ENCODE assay signal across 26 cellular contexts in genomic region chr1:87348346-87349019, GRCh38. TPM values are rescaled to one million over a fixed set of nuclear protein-coding genes. Genes with fewer than 3 reads are reported as not detected.
A peak's percentile ranks its signal among the peaks of the same experiment; 100 is the strongest.
DNase-seq lines count a peak whose midpoint lies in the region; ATAC-seq, FAIRE-seq and TF ChIP-seq lines count a peak whose summit lies in the region.
"Had no signal": no experiment of that assay in that cellular context is flagged by ENCODE, and none has a peak within 500 bp of the region (broad histone marks: within the 10 kb centered on the region; RNA-seq: fewer than 3 reads in every experiment).

No MANE protein-coding gene starts in this region.

- TF ChIP-seq RAD21 in IMR-90 (IDR thresholded peaks at IDR 0.05; ENCODE audit: low read length), result no peak
- TF ChIP-seq RAD21 in K562 (CRISPR knock-in tag; conservative IDR thresholded peaks at IDR 0.05 in 1 of 2, IDR thresholded peaks at IDR 0.05 in 1 of 2), result no peak

- H3K23ac ChIP-seq in IMR-90 (ENCODE audit: low read depth, low read length), result no peak overlapping the region

- H3K36me3 ChIP-seq in IMR-90 (ENCODE audit: control insufficient read depth, insufficient read depth, low read length), result peaks cover 17% of the 10 kb centered on the region
- H3K36me3 ChIP-seq in K562 (ENCODE audit: control insufficient read depth, insufficient read depth, low read length), result peaks cover 27% of the 10 kb centered on the region; the same call in 2 of the 3 replicates

- no peak overlapping the region for H3K4me3 Mint-ChIP-seq in nephron
- H3K4me3 Mint-ChIP-seq: memory B cell; natural killer cell; T-helper 2 cell treated with Interferon-gamma antibody and Interleukin-4, amounts not matched to agents 5 μg/mL and 100 μg/mL, for 36 hours had no signal

- no peak overlapping the region for H3K9ac ChIP-seq in IMR-90 (ENCODE audit: low read depth, low read length)
- H3K9ac ChIP-seq in K562 (ENCODE audit: insufficient read depth in 1 of 2, low read depth in 2 of 2, low read length in 2 of 2), result no peak overlapping the region
- H3K9ac ChIP-seq: SK-N-SH had no signal

- TF ChIP-seq CTCF in D721Med (IDR thresholded peaks at IDR 0.05; ENCODE audit: insufficient read depth, missing control alignments) (no peak), IMR-90 (conservative IDR thresholded peaks at IDR 0.05; ENCODE audit: low read depth, low read length) (no peak), K562 (IDR thresholded peaks at IDR 0.05 in 2 of 3, conservative IDR thresholded peaks at IDR 0.05 in 1 of 3; ENCODE audit: insufficient read depth in 2 of 3, low read depth in 1 of 3, low read length in 3 of 3) (no peak), nephron (IDR thresholded peaks at IDR 0.05; ENCODE audit: unreplicated experiment in 3 of 3) (no peak)

- intact Hi-C loops in IMR-90 (cut with micrococcal nuclease) (no loop called here), K562 (cut with micrococcal nuclease) (no loop called here)

- H3K27me3 ChIP-seq in IMR-90 (ENCODE audit: control insufficient read depth, insufficient read depth, low read length), result no peaks in the 10 kb centered on the region
- no peaks in the 10 kb centered on the region for H3K27me3 ChIP-seq in K562 (ENCODE audit: control insufficient read depth in 2 of 2, insufficient read depth in 2 of 2, low read length in 2 of 2)
- H3K27me3 ChIP-seq: tibial nerve had no signal

- H3K4me2 ChIP-seq in IMR-90 (ENCODE audit: low read depth, low read length), result no peak overlapping the region
- no peak overlapping the region for H3K4me2 ChIP-seq in K562 (ENCODE audit: insufficient read depth, low read length)
- H3K4me2 ChIP-seq: SK-N-SH had no signal

- H3K79me1 ChIP-seq in IMR-90 (ENCODE audit: low read depth in 1 of 2, low read length in 2 of 2), result peaks cover 10 to 20% of the 10 kb centered on the region in 2 experiments

- WGBS in IMR-90 (ENCODE audit: extremely low coverage in 2 of 2, insufficient read length in 1 of 2), 2 experiments, result no CpG with 5 or more reads among the region's 7 CpGs
- 81% methylated on average over 7 of the region's 7 CpGs for WGBS in K562 (ENCODE audit: insufficient coverage, low coverage, missing lambda C conversion rate)

- in situ Hi-C loops in IMR-90 (cut with MboI; ENCODE audit: low sequenced_read_pairs) (no loop called here), K562 (cut with MboI) (no loop called here), ACHN (cut with HindIII; ENCODE audit: low pct_ligation_motif_present, low pct_unique_long_range_greater_than_20kb, low sequenced_read_pairs) (no loop called here)

- H3K4me1 ChIP-seq in IMR-90 (ENCODE audit: control insufficient read depth, insufficient read depth, low read length) (peaks cover 2% of the 10 kb centered on the region; the same call in 1 of the 2 replicates), K562 (replicated peaks in 1 of 2; ENCODE audit: control insufficient read depth in 2 of 2, insufficient read depth in 2 of 2, low read length in 2 of 2) (no peaks in the 10 kb centered on the region)

- no peak overlapping the region for H3K18ac ChIP-seq in IMR-90 (ENCODE audit: low read depth, low read length)

- H3K4me3 ChIP-seq in IMR-90 (ENCODE audit: insufficient read depth, low read depth, low read length) (no peak overlapping the region), K562 (no peak overlapping the region)
- H3K4me3 ChIP-seq: tibial nerve had no signal

- H3K4ac ChIP-seq in IMR-90 (ENCODE audit: low read depth, low read length), result no peak overlapping the region

- no peaks in the 10 kb centered on the region for H3K9me3 Mint-ChIP-seq in nephron
- H3K9me3 Mint-ChIP-seq: memory B cell; natural killer cell; T-helper 2 cell treated with Interferon-gamma antibody and Interleukin-4, amounts not matched to agents 5 μg/mL and 100 μg/mL, for 36 hours had no signal

- no TSS peak for BruUV-seq in IMR-90 (replicated peaks; lab: Mats Ljungman, UMichigan)
- BruUV-seq in K562 (replicated peaks; lab: Mats Ljungman, UMichigan), result no TSS peak

- H3K9me1 ChIP-seq in IMR-90 (ENCODE audit: insufficient read depth, low read length) (no peaks in the 10 kb centered on the region), K562 (ENCODE audit: control insufficient read depth, insufficient read depth, low read length) (no peaks in the 10 kb centered on the region)

- H3K56ac ChIP-seq in IMR-90 (ENCODE audit: extremely low read depth, insufficient read depth, low read length), result no peak overlapping the region

- no peak for DNase-seq in D721Med (ENCODE audit: insufficient read length, low spot score)
- DNase-seq in IMR-90, result no peak
- DNase-seq in K562 (ENCODE audit: extremely low read depth in 1 of 4, low spot score in 3 of 4), result no peak
- DNase-seq in activated CD4-positive, alpha-beta T cell treated with anti-CD3 and anti-CD28 coated beads for 1 hour, result no peak
- DNase-seq in ACHN, result no peak
- DNase-seq: activated CD4-positive, alpha-beta T cell treated with anti-CD3 and anti-CD28 coated beads, Interleukin-2, amount 50 U/mL, for 48 hours; AML-193; amniotic stem cell; dermis blood vessel endothelial cell; EL; hippocampal formation; islet precursor cell; natural killer cell; NCI-H187; NCI-H446 treated with DMSO at 0.1 percent for 48 hours; posterior cingulate gyrus; SK-N-SH; stimulated activated CD4-positive, alpha-beta T cell treated with anti-CD3 and anti-CD28 coated beads, Interleukin-2, amount 100 ng/mL, for 24 hours; stimulated activated naive CD8-positive, alpha-beta T cell treated with anti-CD3 and anti-CD28 coated beads, Interleukin-15, Interleukin-2, amounts not matched to agents 100 U/mL and 50 U/mL, for 24 hours; WERI-Rb-1 had no signal

- H3K27ac ChIP-seq in IMR-90 (ENCODE audit: insufficient read depth, low read length) (no peak overlapping the region), K562 (ENCODE audit: extremely low read depth, low read depth, low read length) (no peak overlapping the region)
- H3K27ac ChIP-seq: RWPE1, WERI-Rb-1 had no signal

- H3K36me3 Mint-ChIP-seq in nephron (ENCODE audit: low read depth), result peaks cover 39% of the 10 kb centered on the region

- H2AK9ac ChIP-seq in IMR-90 (replicated peaks; ENCODE audit: low read depth, low read length, poor library complexity), result no peak overlapping the region

- H4K91ac ChIP-seq in IMR-90 (ENCODE audit: insufficient read depth, low read depth, low read length), result no peak overlapping the region

- H2BK20ac ChIP-seq in IMR-90 (ENCODE audit: low read depth, low read length), result no peak overlapping the region

- ATAC-seq in IMR-90 (ENCODE audit: low read depth), result no peak
- ATAC-seq in K562, result peak; percentile 40
- ATAC-seq in GM19455 (IDR thresholded peaks at IDR 0.05; ENCODE audit: unreplicated experiment), result no peak
- ATAC-seq: natural killer cell; stimulated activated naive CD8-positive, alpha-beta T cell treated with anti-CD3 and anti-CD28 coated beads, Interleukin-15, Interleukin-2, amounts not matched to agents 100 U/mL and 50 U/mL, for 24 hours had no signal

- no peak overlapping the region for H2BK5ac ChIP-seq in IMR-90 (ENCODE audit: low read depth, low read length, poor library complexity, severe bottlenecking)

- POLR2A ChIA-PET in IMR-90 (lab: Charles Lee; ENCODE audit: unreplicated experiment), result no interaction called here
- POLR2A ChIA-PET in K562 (lab: Yijun Ruan, JAX), result interaction anchor here (0.5 kb wide), 1 partner anchor 1187 kb away, joined by 3 read pairs; no protein-coding TSS in a partner anchor

- no peak overlapping the region for H2BK120ac ChIP-seq in IMR-90 (ENCODE audit: low read depth, low read length)

- TF ChIP-seq POLR2A in IMR-90 (IDR thresholded peaks at IDR 0.05; ENCODE audit: low read depth, low read length) (no peak), K562 (conservative IDR thresholded peaks at IDR 0.05) (no peak)

- peak; percentile 29 for FAIRE-seq in D721Med (lab: Jason Lieb, UNC)
- FAIRE-seq in K562 (lab: Jason Lieb, UNC), result no peak

- no peak overlapping the region for H4K8ac ChIP-seq in IMR-90 (ENCODE audit: low read depth in 2 of 2, low read length in 2 of 2)

- H3K27ac Mint-ChIP-seq in nephron, result peak overlapping the region; percentile 52 to 85 (median 56)
- H3K27ac Mint-ChIP-seq: memory B cell; T-helper 2 cell treated with Interferon-gamma antibody and Interleukin-4, amounts not matched to agents 5 μg/mL and 100 μg/mL, for 36 hours had no signal

- H3K27me3 Mint-ChIP-seq in nephron (ENCODE audit: low read depth), result no peaks in the 10 kb centered on the region
- H3K27me3 Mint-ChIP-seq: memory B cell had no signal

- TF ChIP-seq EP300 in K562 (IDR thresholded peaks at IDR 0.05; ENCODE audit: low read length), result no peak

- no peak overlapping the region for H2BK15ac ChIP-seq in IMR-90 (ENCODE audit: low read depth, low read length)

- CTCF ChIA-PET in IMR-90 (lab: Yijun Ruan, JAX) (no interaction called here), K562 (lab: Yijun Ruan, JAX; ENCODE audit: low intra/inter-chr PET ratio) (no interaction called here)

- no peak overlapping the region for H2AK5ac ChIP-seq in IMR-90 (ENCODE audit: low read depth, low read length)

- H4K5ac ChIP-seq in IMR-90 (ENCODE audit: low read depth, low read length), result 0 out of 2 replicates have a peak overlapping the region, but pooled peaks have one; percentile 49

- peaks cover 13% of the 10 kb centered on the region for H3K4me1 Mint-ChIP-seq in nephron

- no peaks in the 10 kb centered on the region; the same call in 1 of the 2 replicates for H4K20me1 ChIP-seq in IMR-90 (ENCODE audit: insufficient read depth, low read length)
- H4K20me1 ChIP-seq in K562 (replicated peaks; ENCODE audit: control insufficient read depth, insufficient read depth, low read length), result no peaks in the 10 kb centered on the region

- no peaks in the 10 kb centered on the region for H3K9me3 ChIP-seq in IMR-90 (ENCODE audit: control insufficient read depth, insufficient read depth, low read length)
- H3K9me3 ChIP-seq in K562 (replicated peaks; ENCODE audit: control insufficient read depth, insufficient read depth, low read depth, low read length), result no peaks in the 10 kb centered on the region
- H3K9me3 ChIP-seq: SK-N-SH, tibial nerve had no signal

- H2AFZ ChIP-seq in IMR-90 (replicated peaks; ENCODE audit: low read length, poor library complexity) (peak overlapping the region; percentile 16), K562 (ENCODE audit: low read depth, low read length) (no peak overlapping the region)

- H3K79me2 ChIP-seq in K562 (ENCODE audit: control insufficient read depth, insufficient read depth, low read length), result no peaks in the 10 kb centered on the region

- no peak overlapping the region for H3K14ac ChIP-seq in IMR-90 (replicated peaks; ENCODE audit: low read depth, low read length)

- dilution Hi-C loops in IMR-90 (cut with HindIII; ENCODE audit: low sequenced_read_pairs, unreplicated experiment), result no loop called here

RNA-seq across cellular contexts. Expression of gene LMO4, which starts 19.8 kb away (rescaled TPM):
- 85.8 and 98.9 TPM in 2 replicates for total RNA-seq in IMR-90 (2012; rRNA removed)
- polyA plus RNA-seq in IMR-90 (2012; rRNA removed), result 99.7 and 109 TPM in 2 replicates
- polyA plus RNA-seq in IMR-90 (2012; cell fraction: cytosol; rRNA removed), result 38.5 and 80.5 TPM in 2 replicates
- polyA plus RNA-seq in IMR-90 (2012; cell fraction: nucleus; rRNA removed; ENCODE audit: low replicate concordance), result 82.0 and 132 TPM in 2 replicates
- total RNA-seq in K562 (2011; cell fraction: chromatin; rRNA removed; ENCODE audit: low replicate concordance), result 7.3 and 9.3 TPM in 2 replicates
- total RNA-seq in K562 (2011; cell fraction: nucleolus; rRNA removed), result 6.3 and 8.3 TPM in 2 replicates
- 7.6 and 10.4 TPM in 2 replicates for total RNA-seq in K562 (2011; cell fraction: nucleoplasm; rRNA removed)
- 12.7 and 13.4 TPM in 2 replicates for total RNA-seq in K562 (2014; rRNA removed)
- total RNA-seq in K562 (2014; rRNA removed; fragmentation: Illumina TruSeq; extraction: Trizol), result 23.3 and 24.3 TPM in 2 replicates
- 16.0 and 17.5 TPM in 2 replicates for total RNA-seq in K562 (2015; rRNA removed; fragmentation: Illumina TruSeq; extraction: Trizol)
- 32.0 and 32.9 TPM in 2 replicates for total RNA-seq in K562 (2021)
- 35.3 and 40.4 TPM in 2 replicates for polyA plus RNA-seq in K562 (2011; rRNA removed)
- 30.5 and 34.8 TPM in 2 replicates for polyA plus RNA-seq in K562 (2011; cell fraction: cytosol; rRNA removed)
- polyA plus RNA-seq in K562 (2011; cell fraction: nucleus; rRNA removed), result 26.9 and 35.6 TPM in 2 replicates
- 23.1 and 41.8 TPM in 2 replicates for polyA plus RNA-seq in K562 (2012)
- polyA plus RNA-seq in K562 (2014; fragmentation: Illumina TruSeq; extraction: Trizol), result 24.3 and 33.2 TPM in 2 replicates
- polyA plus RNA-seq in K562 (2014; fragmentation: Nextera tagmentation; extraction: Ambion mirVana), result 1 to 10 TPM; 3.1 to 3.5 TPM
- polyA plus RNA-seq in K562 (2014; rRNA removed), result 22.4 and 23.9 TPM in 2 replicates
- polyA minus RNA-seq in K562 (2011; rRNA and poly(A)+ RNA removed), result 17.1 and 18.6 TPM in 2 replicates
- polyA minus RNA-seq in K562 (2011; cell fraction: cytosol; rRNA and poly(A)+ RNA removed), result 7.4 and 7.5 TPM in 2 replicates
- polyA minus RNA-seq in K562 (2011; cell fraction: nucleus; rRNA and poly(A)+ RNA removed), result 11.7 and 15.9 TPM in 2 replicates
